ENCODE assay signal across 30 cellular contexts in the genomic region with DNA sequence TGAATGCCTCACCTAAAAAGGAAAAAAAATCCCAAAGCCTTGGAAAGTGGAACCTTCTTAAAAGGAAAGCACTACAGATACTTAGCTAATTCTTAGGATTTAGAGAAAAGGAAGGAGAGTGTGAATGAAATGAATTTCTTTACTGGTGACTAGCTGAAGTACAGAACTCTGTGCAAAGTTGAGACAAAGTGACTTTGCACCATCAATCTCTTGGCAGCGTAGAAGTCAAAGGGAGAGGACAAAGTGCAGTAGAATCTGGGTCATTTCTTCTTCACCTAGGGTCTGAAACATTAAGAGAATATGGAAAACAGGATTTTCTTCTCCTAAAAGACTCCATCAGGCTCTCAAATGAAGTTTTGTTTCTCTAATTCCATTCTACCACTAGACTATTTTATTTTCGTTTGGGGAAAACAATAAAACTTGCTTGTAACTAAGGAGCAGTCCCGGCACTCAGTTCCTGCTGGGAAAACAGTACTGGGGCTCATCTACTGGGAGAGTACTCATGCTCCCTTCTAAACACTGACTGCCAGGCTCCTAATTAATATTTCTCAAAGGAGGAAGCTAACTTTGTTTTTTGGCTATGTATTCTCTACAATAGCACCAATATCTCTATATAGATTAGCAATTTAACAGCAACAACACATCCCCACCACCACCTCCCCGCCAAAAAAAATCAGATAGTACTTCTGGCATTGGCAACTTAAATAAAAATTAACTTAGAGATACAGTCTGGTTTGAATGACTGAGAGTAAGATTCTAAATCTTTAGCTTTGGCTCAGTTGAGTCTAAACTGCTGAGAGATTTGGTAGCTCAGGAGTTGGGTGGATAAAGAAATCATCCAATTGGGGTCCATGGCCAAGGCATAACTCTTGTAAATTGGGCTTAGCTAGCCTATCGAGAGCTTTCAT.
"Had no signal": no experiment of that assay in that cellular context is flagged by ENCODE, and none has a peak within 500 bp of the region (broad histone marks: within the 10 kb centered on the region; RNA-seq: fewer than 3 reads in every experiment).

No MANE protein-coding gene starts in this region.

- DNase-seq: activated CD4-positive, alpha-beta T cell treated with anti-CD3 and anti-CD28 coated beads, Interleukin-2, amount 10 ng/mL, durations not matched to agents 7 days and 5 days; activated CD8-positive, alpha-beta T cell treated with anti-CD3 and anti-CD28 coated beads, Interleukin-2, amount 10 ng/mL, durations not matched to agents 7 days and 5 days; activated effector memory CD4-positive, alpha-beta T cell treated with Interleukin-2 at 50 U/mL for 16 hours; activated naive CD4-positive, alpha-beta T cell treated with Interleukin-2 at 50 U/mL for 16 hours; activated naive CD8-positive, alpha-beta T cell treated with anti-CD3 and anti-CD28 coated beads for 36 hours; activated T-cell treated with anti-CD3 and anti-CD28 coated beads for 4 hours; dermis blood vessel endothelial cell; effector CD8-positive, alpha-beta T cell; esophagus squamous epithelium; foreskin melanocyte; kidney glomerular epithelial cell; left ventricle myocardium inferior; mammary epithelial cell; naive thymus-derived CD8-positive, alpha-beta T cell; occipital lobe; SK-N-SH; stimulated activated CD4-positive, alpha-beta T cell treated with anti-CD3 and anti-CD28 coated beads, Interleukin-2, amount 100 ng/mL, for 48 hours; stimulated activated naive CD4-positive, alpha-beta T cell treated with Interleukin-2 at 50 U/mL for 16 hours; SW 1271; T-helper 9 cell; testis; transverse colon had no signal

- H3K4me1 Mint-ChIP-seq: activated CD4-positive, alpha-beta T cell treated with anti-CD3 and anti-CD28 coated beads, Interleukin-2, amount 10 ng/mL, durations not matched to agents 7 days and 5 days; activated naive CD8-positive, alpha-beta T cell treated with anti-CD3 and anti-CD28 coated beads for 36 hours; central memory CD8-positive, alpha-beta T cell; naive thymus-derived CD8-positive, alpha-beta T cell had no signal

- H3K4me2 ChIP-seq: neural progenitor cell, SK-N-SH had no signal

- H3K4me3 Mint-ChIP-seq: activated CD4-positive, alpha-beta T cell treated with anti-CD3 and anti-CD28 coated beads, Interleukin-2, amount 10 ng/mL, durations not matched to agents 7 days and 5 days; activated CD8-positive, alpha-beta T cell treated with anti-CD3 and anti-CD28 coated beads, Interleukin-2, amount 10 ng/mL, durations not matched to agents 7 days and 5 days; activated naive CD8-positive, alpha-beta T cell treated with anti-CD3 and anti-CD28 coated beads for 36 hours; central memory CD8-positive, alpha-beta T cell; naive thymus-derived CD8-positive, alpha-beta T cell; neural progenitor cell; T-helper 1 cell treated with Interleukin-12 subunit alpha and Interleukin-12 subunit beta and Interleukin-4 antibody, amounts not matched to agents 30 μg/mL and 1 μg/mL, for 36 hours had no signal

- H3K27ac Mint-ChIP-seq: activated CD4-positive, alpha-beta T cell treated with anti-CD3 and anti-CD28 coated beads, Interleukin-2, amount 10 ng/mL, durations not matched to agents 7 days and 5 days; activated CD8-positive, alpha-beta T cell treated with anti-CD3 and anti-CD28 coated beads, Interleukin-2, amount 10 ng/mL, durations not matched to agents 7 days and 5 days; activated naive CD8-positive, alpha-beta T cell treated with anti-CD3 and anti-CD28 coated beads for 36 hours; naive thymus-derived CD8-positive, alpha-beta T cell; neural progenitor cell; T-helper 1 cell treated with Interleukin-12 subunit alpha and Interleukin-12 subunit beta and Interleukin-4 antibody, amounts not matched to agents 30 μg/mL and 1 μg/mL, for 36 hours had no signal

- H3K9me3 Mint-ChIP-seq: activated CD4-positive, alpha-beta T cell treated with anti-CD3 and anti-CD28 coated beads, Interleukin-2, amount 10 ng/mL, durations not matched to agents 7 days and 5 days; central memory CD8-positive, alpha-beta T cell; naive thymus-derived CD8-positive, alpha-beta T cell; neural progenitor cell; T-helper 1 cell treated with Interleukin-12 subunit alpha and Interleukin-12 subunit beta and Interleukin-4 antibody, amounts not matched to agents 30 μg/mL and 1 μg/mL, for 36 hours had no signal

- H3K4me3 ChIP-seq: esophagus squamous epithelium, left ventricle myocardium inferior, neural progenitor cell, right atrium auricular region, testis, transverse colon had no signal

- H3K36me3 ChIP-seq: esophagus squamous epithelium, left ventricle myocardium inferior, neural progenitor cell, right atrium auricular region, transverse colon had no signal

- H2AFZ ChIP-seq: parathyroid adenoma had no signal

- H3K27ac ChIP-seq: epithelial cell of prostate, esophagus squamous epithelium, left ventricle myocardium inferior, neural progenitor cell, parathyroid adenoma, testis, transverse colon, VCaP had no signal

- H3K9ac ChIP-seq: neural progenitor cell, parathyroid adenoma, SK-N-SH had no signal

- H3K27me3 Mint-ChIP-seq: activated CD4-positive, alpha-beta T cell treated with anti-CD3 and anti-CD28 coated beads, Interleukin-2, amount 10 ng/mL, durations not matched to agents 7 days and 5 days; activated naive CD8-positive, alpha-beta T cell treated with anti-CD3 and anti-CD28 coated beads for 36 hours; central memory CD8-positive, alpha-beta T cell had no signal

- H3K27me3 ChIP-seq: esophagus squamous epithelium, right atrium auricular region, testis, transverse colon had no signal

- ATAC-seq: activated CD4-positive, CD25-positive, alpha-beta regulatory T cell treated with anti-CD3 and anti-CD28 coated beads, Interleukin-2, amount 50 U/mL, for 24 hours; activated CD8-positive, alpha-beta T cell treated with anti-CD3 and anti-CD28 coated beads, Interleukin-2, amount 10 ng/mL, durations not matched to agents 7 days and 5 days; naive thymus-derived CD8-positive, alpha-beta T cell had no signal

- H3K9me3 ChIP-seq: esophagus squamous epithelium, left ventricle myocardium inferior, right atrium auricular region, SK-N-SH, testis, transverse colon had no signal

- H3K4me1 ChIP-seq: esophagus squamous epithelium, left ventricle myocardium inferior, parathyroid adenoma, right atrium auricular region, testis had no signal

- H3K36me3 Mint-ChIP-seq: activated naive CD8-positive, alpha-beta T cell treated with anti-CD3 and anti-CD28 coated beads for 36 hours; naive thymus-derived CD8-positive, alpha-beta T cell; neural progenitor cell had no signal
